19 cellular contexts compared by ENCODE assay signal in the genomic region with DNA sequence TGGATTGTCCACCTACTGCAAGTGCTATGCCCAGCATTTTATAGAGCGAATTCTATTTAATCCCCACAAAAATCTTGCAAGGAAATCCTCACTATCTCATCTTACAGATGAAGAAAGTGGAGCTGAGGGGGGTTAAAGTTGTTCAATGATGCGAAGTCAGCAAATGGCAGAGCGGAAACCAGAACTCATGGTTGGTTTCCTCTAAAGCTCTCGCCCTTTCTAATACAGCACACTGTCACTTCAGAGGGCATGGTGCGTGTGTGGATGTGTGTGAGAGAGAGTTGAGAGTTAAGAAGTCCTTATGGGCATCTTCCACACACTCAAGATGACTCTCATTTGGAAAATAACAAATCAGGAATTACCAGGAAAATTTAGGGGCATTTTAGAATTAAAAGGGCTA.
DNase-seq lines count a peak whose midpoint lies in the region; ATAC-seq lines count a peak whose summit lies in the region.
"Had no signal": no experiment of that assay in that cellular context is flagged by ENCODE, and none has a peak within 500 bp of the region (broad histone marks: within the 10 kb centered on the region; RNA-seq: fewer than 3 reads in every experiment).

No MANE protein-coding gene starts in this region.

- POLR2A ChIA-PET in T-cell (lab: Charles Lee), result interaction anchor here (0.7 kb wide), 2 partner anchors 172 to 592 kb away, joined by 3 to 7 read pairs; no protein-coding TSS in a partner anchor

- CTCF ChIA-PET in T-cell (lab: Charles Lee), result interaction anchor here (0.5 to 1.1 kb wide), 3 partner anchors 82 to 286 kb away, joined by 3 to 4 read pairs (median 4); no protein-coding TSS in a partner anchor

- ATAC-seq in stimulated activated naive CD8-positive, alpha-beta T cell treated with anti-CD3 and anti-CD28 coated beads, Interleukin-15, amount 100 ng/mL, for 72 hours, result peak; percentile 62
- no peak for ATAC-seq in stimulated activated naive CD8-positive, alpha-beta T cell treated with anti-CD3 and anti-CD28 coated beads, Interleukin-15, Interleukin-2, amounts not matched to agents 100 U/mL and 50 U/mL, for 24 hours
- ATAC-seq in T-cell (replicated peaks in 1 of 4), result peak; percentile 65 to 81 (median 79)
- peak; percentile 79 to 86 for ATAC-seq in stimulated activated naive B cell treated with anti-CD40 and anti-IgM and Interleukin-4, amounts not matched to agents 10 μg/mL and 1 μg/mL and 100 μg/mL, for 72 hours (replicated peaks)
- ATAC-seq in GM21737 (IDR thresholded peaks at IDR 0.05; ENCODE audit: unreplicated experiment), result no peak
- ATAC-seq in GM19023 (IDR thresholded peaks at IDR 0.05; ENCODE audit: unreplicated experiment), result no peak
- ATAC-seq: GM23338, left colon, Panc1, WTC11 had no signal

- H3K27ac Mint-ChIP-seq in stimulated activated naive CD8-positive, alpha-beta T cell treated with anti-CD3 and anti-CD28 coated beads, Interleukin-15, amount 100 ng/mL, for 72 hours, result no peak overlapping the region
- peak overlapping the region; percentile 41 to 55 for H3K27ac Mint-ChIP-seq in T-cell
- peak overlapping the region; percentile 56 to 92 (median 85) for H3K27ac Mint-ChIP-seq in immature natural killer cell
- H3K27ac Mint-ChIP-seq in stimulated activated naive B cell treated with anti-CD40 and anti-IgM and Interleukin-4, amounts not matched to agents 10 μg/mL and 1 μg/mL and 100 μg/mL, for 72 hours, result no peak overlapping the region
- H3K27ac Mint-ChIP-seq: activated T-helper 1 cell treated with anti-CD3 and anti-CD28 coated beads, Interleukin-12 subunit alpha, Interleukin-12 subunit beta, Interleukin-2, Interleukin-4 antibody, amounts not matched to agents 30 ng/mL and 10 ng/mL and 1 ng/mL, durations not matched to agents 14 hours and 24 hours and 36 hours; GM23338; WTC11 had no signal

- H3K27me3 Mint-ChIP-seq in stimulated activated naive CD8-positive, alpha-beta T cell treated with anti-CD3 and anti-CD28 coated beads, Interleukin-15, amount 100 ng/mL, for 72 hours, result no peaks in the 10 kb centered on the region
- H3K27me3 Mint-ChIP-seq in T-cell (no peaks in the 10 kb centered on the region), immature natural killer cell (ENCODE audit: low read depth in 3 of 3) (peaks cover 0 to 4% (median 3%) of the 10 kb centered on the region in 3 donors)
- H3K27me3 Mint-ChIP-seq in stimulated activated naive B cell treated with anti-CD40 and anti-IgM and Interleukin-4, amounts not matched to agents 10 μg/mL and 1 μg/mL and 100 μg/mL, for 72 hours, result peaks cover 4 to 20% of the 10 kb centered on the region in 2 donors

- no peaks in the 10 kb centered on the region for H3K9me3 Mint-ChIP-seq in stimulated activated naive CD8-positive, alpha-beta T cell treated with anti-CD3 and anti-CD28 coated beads, Interleukin-15, amount 100 ng/mL, for 72 hours
- H3K9me3 Mint-ChIP-seq in T-cell, result no peaks in the 10 kb centered on the region
- no peaks in the 10 kb centered on the region for H3K9me3 Mint-ChIP-seq in immature natural killer cell
- no peaks in the 10 kb centered on the region for H3K9me3 Mint-ChIP-seq in stimulated activated naive B cell treated with anti-CD40 and anti-IgM and Interleukin-4, amounts not matched to agents 10 μg/mL and 1 μg/mL and 100 μg/mL, for 72 hours
- H3K9me3 Mint-ChIP-seq: activated T-helper 1 cell treated with anti-CD3 and anti-CD28 coated beads, Interleukin-12 subunit alpha, Interleukin-12 subunit beta, Interleukin-2, Interleukin-4 antibody, amounts not matched to agents 30 ng/mL and 10 ng/mL and 1 ng/mL, durations not matched to agents 14 hours and 24 hours and 36 hours; GM23338; WTC11 had no signal

- peaks cover 28% of the 10 kb centered on the region for H3K4me1 Mint-ChIP-seq in stimulated activated naive CD8-positive, alpha-beta T cell treated with anti-CD3 and anti-CD28 coated beads, Interleukin-15, amount 100 ng/mL, for 72 hours
- H3K4me1 Mint-ChIP-seq in T-cell (peaks cover 44 to 54% (median 49%) of the 10 kb centered on the region in 3 donors), immature natural killer cell (peaks cover 69 to 74% of the 10 kb centered on the region in 2 donors)
- peaks cover 34 to 61% of the 10 kb centered on the region in 2 donors for H3K4me1 Mint-ChIP-seq in stimulated activated naive B cell treated with anti-CD40 and anti-IgM and Interleukin-4, amounts not matched to agents 10 μg/mL and 1 μg/mL and 100 μg/mL, for 72 hours

- no peak overlapping the region for H3K4me3 Mint-ChIP-seq in stimulated activated naive CD8-positive, alpha-beta T cell treated with anti-CD3 and anti-CD28 coated beads, Interleukin-15, amount 100 ng/mL, for 72 hours
- H3K4me3 Mint-ChIP-seq in T-cell (peak overlapping the region in 1 of 3 donors; percentile 37), immature natural killer cell (peak overlapping the region; percentile 58 to 84 (median 71))
- peak overlapping the region in 1 of 2 donors; percentile 8 for H3K4me3 Mint-ChIP-seq in stimulated activated naive B cell treated with anti-CD40 and anti-IgM and Interleukin-4, amounts not matched to agents 10 μg/mL and 1 μg/mL and 100 μg/mL, for 72 hours
- H3K4me3 Mint-ChIP-seq: activated T-helper 1 cell treated with anti-CD3 and anti-CD28 coated beads, Interleukin-12 subunit alpha, Interleukin-12 subunit beta, Interleukin-2, Interleukin-4 antibody, amounts not matched to agents 30 ng/mL and 10 ng/mL and 1 ng/mL, durations not matched to agents 14 hours and 24 hours and 36 hours; GM23338; WTC11 had no signal

- H3K36me3 Mint-ChIP-seq in T-cell (no peaks in the 10 kb centered on the region), immature natural killer cell (no peaks in the 10 kb centered on the region)
- H3K36me3 Mint-ChIP-seq in stimulated activated naive B cell treated with anti-CD40 and anti-IgM and Interleukin-4, amounts not matched to agents 10 μg/mL and 1 μg/mL and 100 μg/mL, for 72 hours, result no peaks in the 10 kb centered on the region
- H3K36me3 Mint-ChIP-seq: WTC11 had no signal

- DNase-seq in stimulated activated naive CD8-positive, alpha-beta T cell treated with anti-CD3 and anti-CD28 coated beads, Interleukin-15, amount 100 ng/mL, for 72 hours, result no peak
- no peak for DNase-seq in stimulated activated naive CD8-positive, alpha-beta T cell treated with anti-CD3 and anti-CD28 coated beads, Interleukin-15, Interleukin-2, amounts not matched to agents 100 U/mL and 50 U/mL, for 24 hours
- DNase-seq in T-cell (peak in 8 of 34 experiments; percentile 4 to 39 (median 12)), immature natural killer cell (peak; percentile 34 to 43 (median 36)), cortex of kidney (lab: John Stamatoyannopoulos, UW) (no peak)
- peak; percentile 14 for DNase-seq in stimulated activated naive B cell treated with anti-CD40 and anti-IgM and Interleukin-4, amounts not matched to agents 10 μg/mL and 1 μg/mL and 100 μg/mL, for 72 hours
- DNase-seq: activated CD8-positive, alpha-beta memory T cell treated with anti-CD3 and anti-CD28 coated beads for 24 hours; dermis blood vessel endothelial cell; left colon; MG63; midbrain; NCI-H146; NCI-H748 treated with DMSO at 0.1 percent for 48 hours had no signal

Comparison
In these comparisons a context has a peak if more than half of its experiments do, and no peak if none do; other contexts are left out.
1. ATAC-seq: peak in stimulated activated naive CD8-positive, alpha-beta T cell treated with anti-CD3 and anti-CD28 coated beads, Interleukin-15, amount 100 ng/mL, for 72 hours (single experiment), T-cell (4 of 4) and stimulated activated naive B cell treated with anti-CD40 and anti-IgM and Interleukin-4, amounts not matched to agents 10 μg/mL and 1 μg/mL and 100 μg/mL, for 72 hours (2 of 2); none in stimulated activated naive CD8-positive, alpha-beta T cell treated with anti-CD3 and anti-CD28 coated beads, Interleukin-15, Interleukin-2, amounts not matched to agents 100 U/mL and 50 U/mL, for 24 hours (single experiment), GM21737 (single experiment) and GM19023 (single experiment).
2. DNase-seq: peak in immature natural killer cell (3 of 3) and stimulated activated naive B cell treated with anti-CD40 and anti-IgM and Interleukin-4, amounts not matched to agents 10 μg/mL and 1 μg/mL and 100 μg/mL, for 72 hours (single experiment); none in stimulated activated naive CD8-positive, alpha-beta T cell treated with anti-CD3 and anti-CD28 coated beads, Interleukin-15, amount 100 ng/mL, for 72 hours (0 of 2), stimulated activated naive CD8-positive, alpha-beta T cell treated with anti-CD3 and anti-CD28 coated beads, Interleukin-15, Interleukin-2, amounts not matched to agents 100 U/mL and 50 U/mL, for 24 hours (single experiment) and cortex of kidney (single experiment).
3. H3K27ac Mint-ChIP-seq: peak in T-cell (2 of 2) and immature natural killer cell (6 of 6); none in stimulated activated naive CD8-positive, alpha-beta T cell treated with anti-CD3 and anti-CD28 coated beads, Interleukin-15, amount 100 ng/mL, for 72 hours (0 of 2) and stimulated activated naive B cell treated with anti-CD40 and anti-IgM and Interleukin-4, amounts not matched to agents 10 μg/mL and 1 μg/mL and 100 μg/mL, for 72 hours (single experiment).
4. H3K4me3 Mint-ChIP-seq: peak in immature natural killer cell (5 of 5); none in stimulated activated naive CD8-positive, alpha-beta T cell treated with anti-CD3 and anti-CD28 coated beads, Interleukin-15, amount 100 ng/mL, for 72 hours (0 of 2).